8 cellular contexts compared by ENCODE assay signal in the genomic region with DNA sequence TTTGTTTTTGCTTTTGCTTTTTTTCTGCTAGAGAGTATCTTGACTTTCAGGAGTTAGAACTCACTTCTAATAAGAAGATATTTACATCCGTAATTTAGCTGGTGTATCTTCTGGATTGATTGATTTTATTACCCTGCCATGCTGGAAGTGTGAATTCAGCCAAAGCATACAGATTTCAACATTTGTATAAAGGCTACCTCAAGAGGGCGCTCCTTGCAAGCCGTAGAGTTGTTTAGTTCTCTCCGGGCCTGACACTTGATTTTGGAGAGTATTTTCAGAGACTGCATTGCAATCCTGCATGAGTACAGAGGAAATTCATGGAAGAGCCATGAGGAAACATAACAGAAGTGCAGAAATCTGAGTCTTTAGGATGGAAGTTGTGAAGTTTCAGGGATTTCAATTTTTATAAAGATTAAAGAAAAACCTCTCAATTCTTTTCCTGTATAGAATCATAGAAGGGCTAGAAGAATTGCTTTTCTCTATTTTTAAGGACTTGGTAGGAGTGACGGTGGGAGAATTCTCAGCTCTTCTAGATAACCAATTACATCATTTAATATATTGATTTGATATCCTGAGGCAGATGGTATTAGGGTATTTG.
DNase-seq lines count a peak whose midpoint lies in the region; ATAC-seq and TF ChIP-seq lines count a peak whose summit lies in the region.

No MANE protein-coding gene starts in this region.

- intact Hi-C loops in CD14-positive monocyte (cut with micrococcal nuclease) = loop anchor here in 1 of 2 donors (10.0 kb wide), 2 partner anchors 246 to 336 kb away; partner anchors contain the start of gene CLDN20

- no peak overlapping the region for H3K27ac Mint-ChIP-seq in CD14-positive monocyte

- peak; percentile 75 for ATAC-seq in GM19395 (IDR thresholded peaks at IDR 0.05; ENCODE audit: unreplicated experiment)
- ATAC-seq in GM21528 (IDR thresholded peaks at IDR 0.05; ENCODE audit: low FRiP score, unreplicated experiment) = no peak

- H3K4me1 Mint-ChIP-seq in CD14-positive monocyte = peaks cover 3% of the 10 kb centered on the region

- no peak for DNase-seq in CD14-positive monocyte (ENCODE audit: low spot score)
- peak; percentile 37 for DNase-seq in LNCaP clone FGC (ENCODE audit: low read depth)
- peak; percentile 54 for DNase-seq in SHP77 treated with DMSO at 0.1 percent for 48 hours (lab: John Stamatoyannopoulos, UW)
- DNase-seq in activated gamma-delta T cell treated with anti-CD3 and anti-CD28 coated beads, Interleukin-2, amount 50 U/mL, for 16 hours (ENCODE audit: low read depth) = peak; percentile 52
- DNase-seq in glomerular endothelial cell (ENCODE audit: extremely low read depth, low read depth, low spot score) = peak; percentile 47
- peak; percentile 33 for DNase-seq in pulmonary artery endothelial cell (ENCODE audit: low read depth, low spot score)

- no peaks in the 10 kb centered on the region for H3K9me3 Mint-ChIP-seq in CD14-positive monocyte

- H3K36me3 Mint-ChIP-seq in CD14-positive monocyte = peaks cover 0 to 1% of the 10 kb centered on the region in 2 donors

- no peak overlapping the region for H3K4me3 Mint-ChIP-seq in CD14-positive monocyte

- peaks cover 0 to 5% (median 0%) of the 10 kb centered on the region in 3 donors for H3K27me3 Mint-ChIP-seq in CD14-positive monocyte (ENCODE audit: low read depth in 3 of 3)

- no peak overlapping the region for H3K4me3 ChIP-seq in LNCaP clone FGC (ENCODE audit: low read depth, low read length)

- TF ChIP-seq CTCF in CD14-positive monocyte (IDR thresholded peaks at IDR 0.05) = peak; percentile 81
- peak; percentile 83 for TF ChIP-seq CTCF in LNCaP clone FGC (IDR thresholded peaks at IDR 0.05; ENCODE audit: control insufficient read depth, extremely low read depth, insufficient read depth)
